In the genomic region with DNA sequence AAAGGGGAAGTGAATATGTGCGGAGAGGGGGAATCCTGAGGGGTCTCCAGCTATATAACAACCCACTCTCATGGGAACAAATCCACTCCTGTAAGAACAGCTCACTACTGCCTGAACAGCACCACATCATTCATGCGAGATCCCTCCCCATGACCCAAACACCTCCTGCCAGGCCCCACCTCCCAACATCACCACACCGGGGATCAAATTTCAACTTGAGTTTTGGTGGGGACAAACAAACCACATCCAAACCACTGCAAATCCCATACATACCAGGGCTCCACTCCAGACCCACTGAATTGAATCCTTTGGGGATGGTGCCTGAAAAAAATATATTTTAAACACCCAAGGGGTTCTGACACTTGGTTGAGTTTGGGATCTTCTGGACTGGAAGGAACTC, we compare ENCODE assay signal across 24 cellular contexts.
"Had no signal": no experiment of that assay in that cellular context is flagged by ENCODE, and none has a peak within 500 bp of the region (broad histone marks: within the 10 kb centered on the region; RNA-seq: fewer than 3 reads in every experiment).

No MANE protein-coding gene starts in this region.

- H3K27ac Mint-ChIP-seq: activated CD4-positive, alpha-beta T cell treated with anti-CD3 and anti-CD28 coated beads, Interleukin-2, amount 10 ng/mL, durations not matched to agents 7 days and 5 days; activated CD8-positive, alpha-beta T cell treated with anti-CD3 and anti-CD28 coated beads, Interleukin-2, amount 10 ng/mL, durations not matched to agents 7 days and 5 days; activated naive CD8-positive, alpha-beta T cell treated with anti-CD3 and anti-CD28 coated beads, Interleukin-2, amount 10 ng/mL, durations not matched to agents 7 days and 5 days; activated T-cell treated with anti-CD3 and anti-CD28 coated beads, Interleukin-2, amount 50 U/mL, for 24 hours; activated T-helper 2 cell treated with anti-CD3 and anti-CD28 coated beads, Interferon-gamma antibody, Interleukin-2, Interleukin-4, amounts not matched to agents 10 μg/mL and 5 μg/mL and 100 μg/mL, durations not matched to agents 14 hours and 24 hours and 36 hours; neural progenitor cell had no signal

- H3K9me3 Mint-ChIP-seq: activated CD4-positive, alpha-beta T cell treated with anti-CD3 and anti-CD28 coated beads, Interleukin-2, amount 10 ng/mL, durations not matched to agents 7 days and 5 days; activated T-helper 2 cell treated with anti-CD3 and anti-CD28 coated beads, Interferon-gamma antibody, Interleukin-2, Interleukin-4, amounts not matched to agents 10 μg/mL and 5 μg/mL and 100 μg/mL, durations not matched to agents 14 hours and 24 hours and 36 hours; neural progenitor cell had no signal

- H3K4me2 ChIP-seq: neural progenitor cell had no signal

- H3K9ac ChIP-seq: neural progenitor cell had no signal

- H3K4me1 ChIP-seq: heart right ventricle, left ventricle myocardium inferior, neural progenitor cell, right lobe of liver, stomach had no signal

- H3K36me3 ChIP-seq: heart right ventricle, left ventricle myocardium inferior, neural progenitor cell, ovary, right lobe of liver, stomach, upper lobe of left lung had no signal

- H3K36me3 Mint-ChIP-seq: activated naive CD8-positive, alpha-beta T cell treated with anti-CD3 and anti-CD28 coated beads, Interleukin-2, amount 10 ng/mL, durations not matched to agents 7 days and 5 days; neural progenitor cell had no signal

- DNase-seq: activated CD4-positive, alpha-beta T cell treated with anti-CD3 and anti-CD28 coated beads, Interleukin-2, amount 10 ng/mL, durations not matched to agents 7 days and 5 days; activated CD8-positive, alpha-beta T cell treated with anti-CD3 and anti-CD28 coated beads, Interleukin-2, amount 10 ng/mL, durations not matched to agents 7 days and 5 days; activated naive CD4-positive, alpha-beta T cell treated with Interleukin-2 at 50 U/mL for 16 hours; activated naive CD8-positive, alpha-beta T cell treated with anti-CD3 and anti-CD28 coated beads, Interleukin-2, amount 10 ng/mL, durations not matched to agents 7 days and 5 days; activated T-cell treated with anti-CD3 and anti-CD28 coated beads, Interleukin-2, amount 50 U/mL, for 24 hours; amygdala; cortex of kidney; erythroblast; heart right ventricle; kidney glomerular epithelial cell; left ventricle myocardium inferior; mammary epithelial cell; ovary; right lobe of liver; small intestine; stimulated activated CD4-positive, alpha-beta T cell treated with anti-CD3 and anti-CD28 coated beads, Interleukin-15, amount 100 ng/mL, for 24 hours; stimulated activated CD4-positive, alpha-beta T cell treated with anti-CD3 and anti-CD28 coated beads, Interleukin-4, amount 100 ng/mL, for 1 hour; stomach; T-helper 9 cell; testis; upper lobe of left lung had no signal

- H3K27me3 ChIP-seq: heart right ventricle, neural progenitor cell, ovary, right lobe of liver, stomach, testis, upper lobe of left lung had no signal

- ATAC-seq: activated CD8-positive, alpha-beta T cell treated with anti-CD3 and anti-CD28 coated beads, Interleukin-2, amount 10 ng/mL, durations not matched to agents 7 days and 5 days; heart right ventricle; right lobe of liver had no signal

- H3K4me3 ChIP-seq: heart right ventricle, left ventricle myocardium inferior, neural progenitor cell, ovary, right lobe of liver, stomach, testis, upper lobe of left lung had no signal

- H3K27ac ChIP-seq: heart right ventricle, left ventricle myocardium inferior, neural progenitor cell, ovary, right lobe of liver, stomach, testis, upper lobe of left lung had no signal

- FAIRE-seq: endometrium, small intestine had no signal

- H3K9me3 ChIP-seq: heart right ventricle, ovary, right lobe of liver, stomach, testis, upper lobe of left lung had no signal

- H2AFZ ChIP-seq: neural progenitor cell had no signal

- H3K4me3 Mint-ChIP-seq: activated CD4-positive, alpha-beta T cell treated with anti-CD3 and anti-CD28 coated beads, Interleukin-2, amount 10 ng/mL, durations not matched to agents 7 days and 5 days; activated CD8-positive, alpha-beta T cell treated with anti-CD3 and anti-CD28 coated beads, Interleukin-2, amount 10 ng/mL, durations not matched to agents 7 days and 5 days; activated naive CD8-positive, alpha-beta T cell treated with anti-CD3 and anti-CD28 coated beads, Interleukin-2, amount 10 ng/mL, durations not matched to agents 7 days and 5 days; activated T-cell treated with anti-CD3 and anti-CD28 coated beads, Interleukin-2, amount 50 U/mL, for 24 hours; neural progenitor cell had no signal

- H3K27me3 Mint-ChIP-seq: activated CD4-positive, alpha-beta T cell treated with anti-CD3 and anti-CD28 coated beads, Interleukin-2, amount 10 ng/mL, durations not matched to agents 7 days and 5 days; activated T-cell treated with anti-CD3 and anti-CD28 coated beads, Interleukin-2, amount 50 U/mL, for 24 hours had no signal
